16 cellular contexts compared by ENCODE assay signal in genomic region chr22:40334899-40335298, GRCh38. TPM values are rescaled to one million over a fixed set of nuclear protein-coding genes. Genes with fewer than 3 reads are reported as not detected.
DNase-seq lines count a peak whose midpoint lies in the region; TF ChIP-seq lines count a peak whose summit lies in the region.
"Had no signal": no experiment of that assay in that cellular context is flagged by ENCODE, and none has a peak within 500 bp of the region (broad histone marks: within the 10 kb centered on the region; RNA-seq: fewer than 3 reads in every experiment).

No MANE protein-coding gene starts in this region.

- no peaks in the 10 kb centered on the region for H3K36me3 ChIP-seq in CD8-positive, alpha-beta memory T cell (ENCODE audit: insufficient read depth, low read length)
- H3K36me3 ChIP-seq in iPS-18a (ENCODE audit: control insufficient read depth, low read depth, low read length) = peaks cover 5% of the 10 kb centered on the region

- peaks cover 74 to 96% (median 95%) of the 10 kb centered on the region in 3 donors for H3K4me1 Mint-ChIP-seq in CD8-positive, alpha-beta memory T cell
- H3K4me1 Mint-ChIP-seq in T-helper 2 cell treated with Interferon-gamma antibody and Interleukin-4, amounts not matched to agents 5 μg/mL and 100 μg/mL, for 36 hours (ENCODE audit: low read depth) = peaks cover 59% of the 10 kb centered on the region

- H3K4me3 Mint-ChIP-seq in CD8-positive, alpha-beta memory T cell = peak overlapping the region; percentile 49 to 81 (median 67)
- peak overlapping the region; percentile 67 for H3K4me3 Mint-ChIP-seq in T-helper 2 cell treated with Interferon-gamma antibody and Interleukin-4, amounts not matched to agents 5 μg/mL and 100 μg/mL, for 36 hours
- H3K4me3 Mint-ChIP-seq: nephron had no signal

- no peak for TF ChIP-seq POLR2A in lower leg skin (IDR thresholded peaks at IDR 0.05)

- H3K9ac ChIP-seq in iPS-18a (ENCODE audit: low read length) = no peak overlapping the region

- no peaks in the 10 kb centered on the region for H3K27me3 ChIP-seq in CD8-positive, alpha-beta memory T cell (ENCODE audit: insufficient read depth, low read length, poor library complexity, severe bottlenecking)
- no peaks in the 10 kb centered on the region for H3K27me3 ChIP-seq in iPS-18a (ENCODE audit: control insufficient read depth, insufficient read depth, low read length)
- H3K27me3 ChIP-seq: upper lobe of left lung had no signal

- intact Hi-C loops in lower leg skin (cut with DNase I; ENCODE audit: low total_unique reads) = no loop called here

- no peaks in the 10 kb centered on the region for H3K27me3 Mint-ChIP-seq in CD8-positive, alpha-beta memory T cell
- H3K27me3 Mint-ChIP-seq in T-helper 2 cell treated with Interferon-gamma antibody and Interleukin-4, amounts not matched to agents 5 μg/mL and 100 μg/mL, for 36 hours (ENCODE audit: low read depth) = no peaks in the 10 kb centered on the region

- H3K27ac ChIP-seq in CD8-positive, alpha-beta memory T cell (ENCODE audit: low read depth, low read length) = no peak overlapping the region
- H3K27ac ChIP-seq in iPS-18a (ENCODE audit: low read length) (no peak overlapping the region), RWPE1 (no peak overlapping the region)
- H3K27ac ChIP-seq: upper lobe of left lung had no signal

- H3K4me3 ChIP-seq in CD8-positive, alpha-beta memory T cell (ENCODE audit: low read length) = no peak overlapping the region
- H3K4me3 ChIP-seq in iPS-18a (ENCODE audit: low read length) (peak overlapping the region; percentile 1), lower leg skin (ENCODE audit: low read depth, poor library complexity, severe bottlenecking) (no peak overlapping the region)
- H3K4me3 ChIP-seq: upper lobe of left lung had no signal

- 48 to 51% methylated on average over 2 of the region's 2 CpGs for WGBS in lower leg skin, 2 donors

- DNase-seq in CD8-positive, alpha-beta memory T cell = peak in 2 of 5 donors; percentile 64 to 72
- DNase-seq in HEK293T (ENCODE audit: extremely low spot score) = no peak
- no peak for DNase-seq in T-helper 2 cell treated with Interferon-gamma antibody and Interleukin-4, amounts not matched to agents 5 μg/mL and 100 μg/mL, for 36 hours (ENCODE audit: low spot score)
- no peak for DNase-seq in RWPE1 (ENCODE audit: low spot score)
- DNase-seq in NCI-H1048 (lab: John Stamatoyannopoulos, UW) = no peak
- no peak for DNase-seq in NCI-H2107 (lab: John Stamatoyannopoulos, UW)
- DNase-seq in lower leg skin (ENCODE audit: low spot score in 2 of 2) = no peak
- DNase-seq: activated CD4-positive, alpha-beta T cell treated with anti-CD3 and anti-CD28 coated beads, Interleukin-2, amount 50 U/mL, for 48 hours; foreskin melanocyte; H7; kidney glomerular epithelial cell; NCI-H748 treated with DMSO at 0.1 percent for 48 hours; small intestine; upper lobe of left lung had no signal

- no peaks in the 10 kb centered on the region for H3K9me3 Mint-ChIP-seq in CD8-positive, alpha-beta memory T cell
- no peaks in the 10 kb centered on the region for H3K9me3 Mint-ChIP-seq in T-helper 2 cell treated with Interferon-gamma antibody and Interleukin-4, amounts not matched to agents 5 μg/mL and 100 μg/mL, for 36 hours
- H3K9me3 Mint-ChIP-seq: nephron had no signal

- H3K9me3 ChIP-seq in CD8-positive, alpha-beta memory T cell (ENCODE audit: low read length) = no peaks in the 10 kb centered on the region
- no peaks in the 10 kb centered on the region for H3K9me3 ChIP-seq in iPS-18a (ENCODE audit: control insufficient read depth, low read depth, low read length)
- H3K9me3 ChIP-seq: upper lobe of left lung had no signal

- H3K27ac Mint-ChIP-seq in CD8-positive, alpha-beta memory T cell = peak overlapping the region; percentile 31 to 86 (median 74)
- peak overlapping the region; percentile 84 for H3K27ac Mint-ChIP-seq in T-helper 2 cell treated with Interferon-gamma antibody and Interleukin-4, amounts not matched to agents 5 μg/mL and 100 μg/mL, for 36 hours
- H3K27ac Mint-ChIP-seq: nephron had no signal

- peaks cover 0 to 18% (median 12%) of the 10 kb centered on the region in 3 donors for H3K36me3 Mint-ChIP-seq in CD8-positive, alpha-beta memory T cell
- peaks cover 37% of the 10 kb centered on the region for H3K36me3 Mint-ChIP-seq in T-helper 2 cell treated with Interferon-gamma antibody and Interleukin-4, amounts not matched to agents 5 μg/mL and 100 μg/mL, for 36 hours (ENCODE audit: low read depth)

- no peak for TF ChIP-seq CTCF in RWPE1 (conservative IDR thresholded peaks at IDR 0.05; ENCODE audit: low read depth)
- no peak for TF ChIP-seq CTCF in lower leg skin (IDR thresholded peaks at IDR 0.05)

- POLR2A ChIA-PET in CD8-positive, alpha-beta memory T cell (lab: Charles Lee) = interaction anchor here (0.6 to 3.3 kb wide), 7 partner anchors 9 to 291 kb away, joined by 3 to 25 read pairs (median 4); no protein-coding TSS in a partner anchor
- POLR2A ChIA-PET in HEK293T (lab: Yijun Ruan, JAX) (no interaction called here), RWPE1 (lab: Yijun Ruan, JAX; ENCODE audit: low non-redundant PET) (no interaction called here)

- CTCF ChIA-PET in CD8-positive, alpha-beta memory T cell (lab: Charles Lee) = interaction anchor here (3.8 kb wide), 1 partner anchor 10 kb away, joined by 17 read pairs; the partner anchor contains the start of gene ADSL
- CTCF ChIA-PET in HEK293T (lab: Yijun Ruan, JAX) = no interaction called here
- CTCF ChIA-PET in RWPE1 (lab: Yijun Ruan, JAX) = interaction anchor here (0.6 kb wide), 1 partner anchor 371 kb away, joined by 4 read pairs; no protein-coding TSS in a partner anchor

- peaks cover 72% of the 10 kb centered on the region for H3K4me1 ChIP-seq in CD8-positive, alpha-beta memory T cell (ENCODE audit: insufficient read depth, low read length)
- peaks cover 38% of the 10 kb centered on the region for H3K4me1 ChIP-seq in iPS-18a (ENCODE audit: control insufficient read depth, low read depth, low read length)

TF ChIP-seq in HEK293T, 16 proteins besides CTCF, POLR2A, EP300 and RAD21:
- no peak for TF ChIP-seq LEF1 (IDR thresholded peaks at IDR 0.05; ENCODE audit: borderline replicate concordance)
- no peak for TF ChIP-seq SUZ12 (IDR thresholded peaks at IDR 0.05)
- TF ChIP-seq FOXA1 (IDR thresholded peaks at IDR 0.05) = no peak
- peak; percentile 59; the same call in 1 of the 2 replicates for TF ChIP-seq ZNF384 (IDR thresholded peaks at IDR 0.05)

RNA-seq across cellular contexts. Expression of gene ADSL, which starts 11.4 kb away (rescaled TPM):
- total RNA-seq in CD8-positive, alpha-beta memory T cell = 100 to 1,000 TPM; 151 to 154 TPM
- 90.0 TPM for polyA plus RNA-seq in CD8-positive, alpha-beta memory T cell
- 10 to 100 TPM; 26.7 to 49.0 (median 36.6) TPM for total RNA-seq in lower leg skin

RNA-seq across cellular contexts. Expression of gene SGSM3, which starts 35.5 kb away (rescaled TPM):
- total RNA-seq in CD8-positive, alpha-beta memory T cell = 10 to 100 TPM; 40.0 to 42.2 TPM
- polyA plus RNA-seq in CD8-positive, alpha-beta memory T cell = 50.4 TPM
- total RNA-seq in lower leg skin = 10 to 100 TPM; 42.7 to 67.9 (median 57.7) TPM
